Comparison of ENCODE assay signal across 20 cellular contexts in genomic region chr9:83936523-83936922, GRCh38. TPM values are rescaled to one million over a fixed set of nuclear protein-coding genes. Genes with fewer than 3 reads are reported as not detected.
DNase-seq lines count a peak whose midpoint lies in the region; ATAC-seq and TF ChIP-seq lines count a peak whose summit lies in the region.
"Had no signal": no experiment of that assay in that cellular context is flagged by ENCODE, and none has a peak within 500 bp of the region (broad histone marks: within the 10 kb centered on the region; RNA-seq: fewer than 3 reads in every experiment).

No MANE protein-coding gene starts in this region.

- H3K4me1 Mint-ChIP-seq in progenitor cell of endocrine pancreas (ENCODE audit: low read depth): peaks cover 10% of the 10 kb centered on the region
- H3K4me1 Mint-ChIP-seq in stimulated activated memory B cell treated with anti-CD40 and anti-IgM and Interleukin-4, amounts not matched to agents 10 μg/mL and 1 μg/mL and 100 μg/mL, for 72 hours: peaks cover 5% of the 10 kb centered on the region

- DNase-seq in H4 (ENCODE audit: low spot score) (peak; percentile 51), LHCN-M2 (ENCODE audit: low read depth) (peak; percentile 26), astrocyte of the hippocampus (ENCODE audit: low read depth, low spot score) (peak; percentile 34), iris pigment epithelial cell (ENCODE audit: low read depth) (peak; percentile 14), CD1c-positive myeloid dendritic cell (ENCODE audit: extremely low spot score) (no peak), progenitor cell of endocrine pancreas (ENCODE audit: low spot score, unreplicated experiment) (no peak)
- DNase-seq: ACHN, AML-193, GDM1, GM23248, HCEC 1CT, KG1, NCI-H1048, NCI-H1436 treated with DMSO at 0.1 percent for 48 hours, NCI-H2029, NCI-H446 treated with DMSO at 0.1 percent for 48 hours, NCI-H69, T-helper 17 cell had no signal

- peaks cover 2% of the 10 kb centered on the region for H3K36me3 Mint-ChIP-seq in progenitor cell of endocrine pancreas (ENCODE audit: insufficient read depth)
- peaks cover 20% of the 10 kb centered on the region for H3K36me3 Mint-ChIP-seq in stimulated activated memory B cell treated with anti-CD40 and anti-IgM and Interleukin-4, amounts not matched to agents 10 μg/mL and 1 μg/mL and 100 μg/mL, for 72 hours

- ATAC-seq in HG03469 (IDR thresholded peaks at IDR 0.05; ENCODE audit: unreplicated experiment): no peak
- no peak for ATAC-seq in stimulated activated memory B cell treated with anti-CD40 and anti-IgM and Interleukin-4, amounts not matched to agents 10 μg/mL and 1 μg/mL and 100 μg/mL, for 72 hours
- ATAC-seq: T-helper 17 cell had no signal

- H3K9me3 Mint-ChIP-seq in progenitor cell of endocrine pancreas (ENCODE audit: low read depth): no peaks in the 10 kb centered on the region
- no peaks in the 10 kb centered on the region for H3K9me3 Mint-ChIP-seq in stimulated activated memory B cell treated with anti-CD40 and anti-IgM and Interleukin-4, amounts not matched to agents 10 μg/mL and 1 μg/mL and 100 μg/mL, for 72 hours

- TF ChIP-seq CTCF in progenitor cell of endocrine pancreas (IDR thresholded peaks at IDR 0.05; ENCODE audit: unreplicated experiment): no peak

- no peaks in the 10 kb centered on the region for H3K27me3 Mint-ChIP-seq in progenitor cell of endocrine pancreas
- no peaks in the 10 kb centered on the region for H3K27me3 Mint-ChIP-seq in stimulated activated memory B cell treated with anti-CD40 and anti-IgM and Interleukin-4, amounts not matched to agents 10 μg/mL and 1 μg/mL and 100 μg/mL, for 72 hours
- H3K27me3 Mint-ChIP-seq: T-helper 17 cell had no signal

- no peak overlapping the region for H3K27ac Mint-ChIP-seq in progenitor cell of endocrine pancreas
- H3K27ac Mint-ChIP-seq in stimulated activated memory B cell treated with anti-CD40 and anti-IgM and Interleukin-4, amounts not matched to agents 10 μg/mL and 1 μg/mL and 100 μg/mL, for 72 hours: no peak overlapping the region
- H3K27ac Mint-ChIP-seq: T-helper 17 cell had no signal

- H3K4me3 Mint-ChIP-seq in progenitor cell of endocrine pancreas (ENCODE audit: low read depth): no peak overlapping the region
- no peak overlapping the region for H3K4me3 Mint-ChIP-seq in stimulated activated memory B cell treated with anti-CD40 and anti-IgM and Interleukin-4, amounts not matched to agents 10 μg/mL and 1 μg/mL and 100 μg/mL, for 72 hours
- H3K4me3 Mint-ChIP-seq: T-helper 17 cell had no signal

RNA-seq across cellular contexts. Expression of gene KIF27, which starts 15.3 kb away (rescaled TPM):
- 0.64 and 1.2 TPM in 2 replicates for total RNA-seq in H4 (2014; rRNA removed; shearing (Covaris generic))
- total RNA-seq in LHCN-M2 (2014; rRNA removed) (0.80 and 0.96 TPM in 2 replicates), progenitor cell of endocrine pancreas (22.5 and 24.6 TPM in 2 replicates)
- polyA plus RNA-seq in LHCN-M2 (2012): 0.30 TPM

RNA-seq across cellular contexts. Expression of gene HNRNPK, which starts 43.5 kb away (rescaled TPM):
- 661 and 803 TPM in 2 replicates for total RNA-seq in H4 (2014; rRNA removed; shearing (Covaris generic))
- total RNA-seq in LHCN-M2 (2014; rRNA removed) (641 and 719 TPM in 2 replicates), progenitor cell of endocrine pancreas (716 and 720 TPM in 2 replicates)
- polyA plus RNA-seq in LHCN-M2 (2012): 476 TPM

RNA-seq across cellular contexts. Expression of gene RMI1, which starts 44.1 kb away (rescaled TPM):
- 9.1 and 11.5 TPM in 2 replicates for total RNA-seq in H4 (2014; rRNA removed; shearing (Covaris generic))
- total RNA-seq in LHCN-M2 (2014; rRNA removed) (8.3 and 11.1 TPM in 2 replicates), progenitor cell of endocrine pancreas (17.0 and 19.0 TPM in 2 replicates)
- 3.9 TPM for polyA plus RNA-seq in LHCN-M2 (2012)

Comparison
In these comparisons a context has a peak if more than half of its experiments do, and no peak if none do; other contexts are left out.
1. DNase-seq: peak in H4 (single experiment), LHCN-M2 (single experiment), astrocyte of the hippocampus (single experiment) and iris pigment epithelial cell (single experiment); none in CD1c-positive myeloid dendritic cell (single experiment) and progenitor cell of endocrine pancreas (single experiment).
2. RNA of gene KIF27, which starts 15.3 kb away (total RNA-seq): 22.5 to 24.6 TPM in progenitor cell of endocrine pancreas; 0.80 to 0.96 TPM in LHCN-M2 and 0.64 to 1.2 TPM in H4; every median in the first group is over 10 times any median in the second.